In the genomic region with DNA sequence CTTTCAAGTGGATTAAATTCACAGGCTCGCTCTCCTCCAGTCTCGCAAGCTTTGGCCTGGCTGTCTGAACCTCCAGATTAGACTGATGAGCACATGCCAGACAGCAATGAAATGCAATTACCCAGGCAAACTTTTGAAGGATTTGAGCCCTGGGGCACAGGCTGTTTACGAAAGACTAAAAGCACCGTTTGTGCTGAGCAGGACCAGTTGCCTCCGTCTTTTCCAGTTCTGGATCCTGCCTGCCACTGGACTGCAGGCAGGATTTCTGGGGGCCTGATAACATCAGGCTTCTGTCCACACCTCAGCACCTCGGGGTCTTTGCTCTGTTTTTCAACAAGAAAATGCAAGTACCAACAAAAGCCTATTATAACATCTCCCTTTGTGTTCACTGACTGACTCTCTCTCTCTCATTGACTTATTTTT, we compare ENCODE assay signal across 17 cellular contexts.
A peak's percentile ranks its signal among the peaks of the same experiment; 100 is the strongest.
DNase-seq lines count a peak whose midpoint lies in the region; ATAC-seq and TF ChIP-seq lines count a peak whose summit lies in the region.
"Had no signal": no experiment of that assay in that cellular context is flagged by ENCODE, and none has a peak within 500 bp of the region (broad histone marks: within the 10 kb centered on the region; RNA-seq: fewer than 3 reads in every experiment).

No MANE protein-coding gene starts in this region.

- H3K9ac ChIP-seq in endodermal cell (ENCODE audit: extremely low read depth, low read length, poor library complexity, severe bottlenecking): no peak overlapping the region

- no peak for TF ChIP-seq CTCF in endodermal cell (conservative IDR thresholded peaks at IDR 0.05)

- H3K36me3 ChIP-seq in endodermal cell (ENCODE audit: control insufficient read depth, insufficient read depth, low read length): no peaks in the 10 kb centered on the region
- H3K36me3 ChIP-seq: right lobe of liver had no signal

- 82 to 88% methylated on average over 6 of the region's 6 CpGs for WGBS in endodermal cell (ENCODE audit: insufficient coverage in 1 of 2, insufficient read length in 1 of 2), 2 experiments

- no peak overlapping the region for H3K4me3 ChIP-seq in endodermal cell (ENCODE audit: low read length)
- H3K4me3 ChIP-seq: K562, right lobe of liver had no signal

- peak; percentile 31 for DNase-seq in EH (ENCODE audit: low read depth)
- peak; percentile 31 for DNase-seq in RPMI7951 (ENCODE audit: low read depth)
- DNase-seq in effector memory CD8-positive, alpha-beta T cell: no peak
- DNase-seq in stimulated activated naive B cell treated with anti-CD40 and anti-IgM and Interleukin-4, amounts not matched to agents 10 μg/mL and 1 μg/mL and 100 μg/mL, for 72 hours: no peak
- DNase-seq in activated gamma-delta T cell treated with Interleukin-2 at 50 U/mL for 16 hours: no peak
- no peak for DNase-seq in endodermal cell
- DNase-seq in midbrain (lab: John Stamatoyannopoulos, UW): no peak
- DNase-seq: activated CD4-positive, alpha-beta T cell treated with anti-CD3 and anti-CD28 coated beads for 1 hour; activated naive CD4-positive, alpha-beta T cell treated with anti-CD3 and anti-CD28 coated beads, Interleukin-2, amount 50 U/mL, for 16 hours; C1 segment of cervical spinal cord; hypothalamus; NCI-H1092 treated with DMSO at 0.1 percent for 48 hours; NK-92 treated with Interleukin-12 subunit alpha and Interleukin-12 subunit beta, amount 100 ng/mL, for 24 hours; right lobe of liver; SHP77; stimulated activated CD4-positive, alpha-beta T cell treated with anti-CD3 and anti-CD28 coated beads, Interleukin-2, amount 100 ng/mL, for 48 hours had no signal

- H3K27me3 Mint-ChIP-seq in effector memory CD8-positive, alpha-beta T cell: no peaks in the 10 kb centered on the region
- no peaks in the 10 kb centered on the region for H3K27me3 Mint-ChIP-seq in stimulated activated naive B cell treated with anti-CD40 and anti-IgM and Interleukin-4, amounts not matched to agents 10 μg/mL and 1 μg/mL and 100 μg/mL, for 72 hours
- no peaks in the 10 kb centered on the region for H3K27me3 Mint-ChIP-seq in endodermal cell (ENCODE audit: insufficient read depth)

- H3K4me3 Mint-ChIP-seq in effector memory CD8-positive, alpha-beta T cell: no peak overlapping the region
- H3K4me3 Mint-ChIP-seq in stimulated activated naive B cell treated with anti-CD40 and anti-IgM and Interleukin-4, amounts not matched to agents 10 μg/mL and 1 μg/mL and 100 μg/mL, for 72 hours: no peak overlapping the region
- no peak overlapping the region for H3K4me3 Mint-ChIP-seq in endodermal cell

- peak overlapping the region; percentile 72 to 85 for H3K27ac Mint-ChIP-seq in effector memory CD8-positive, alpha-beta T cell
- H3K27ac Mint-ChIP-seq in stimulated activated naive B cell treated with anti-CD40 and anti-IgM and Interleukin-4, amounts not matched to agents 10 μg/mL and 1 μg/mL and 100 μg/mL, for 72 hours: peak overlapping the region; percentile 44
- H3K27ac Mint-ChIP-seq in endodermal cell: no peak overlapping the region

- peaks cover 7% of the 10 kb centered on the region for H3K4me1 ChIP-seq in endodermal cell (ENCODE audit: control insufficient read depth, insufficient read depth, low read length)

- no peak for ATAC-seq in effector memory CD8-positive, alpha-beta T cell (replicated peaks)
- no peak for ATAC-seq in stimulated activated naive B cell treated with anti-CD40 and anti-IgM and Interleukin-4, amounts not matched to agents 10 μg/mL and 1 μg/mL and 100 μg/mL, for 72 hours (replicated peaks)
- ATAC-seq: K562, right lobe of liver had no signal

- H3K4me1 Mint-ChIP-seq in effector memory CD8-positive, alpha-beta T cell (ENCODE audit: low read depth in 2 of 2): peaks cover 64 to 76% of the 10 kb centered on the region in 2 donors
- peaks cover 24 to 38% of the 10 kb centered on the region in 2 donors for H3K4me1 Mint-ChIP-seq in stimulated activated naive B cell treated with anti-CD40 and anti-IgM and Interleukin-4, amounts not matched to agents 10 μg/mL and 1 μg/mL and 100 μg/mL, for 72 hours
- peaks cover 2% of the 10 kb centered on the region for H3K4me1 Mint-ChIP-seq in endodermal cell

- no peak overlapping the region for H3K27ac ChIP-seq in endodermal cell (ENCODE audit: low read depth, low read length)
- H3K27ac ChIP-seq: right lobe of liver had no signal

- H3K27me3 ChIP-seq in endodermal cell (ENCODE audit: control insufficient read depth, insufficient read depth, low read length, poor library complexity, severe bottlenecking): no peaks in the 10 kb centered on the region
- H3K27me3 ChIP-seq: right lobe of liver had no signal

- H3K36me3 Mint-ChIP-seq in effector memory CD8-positive, alpha-beta T cell (ENCODE audit: insufficient read depth): peaks cover 57% of the 10 kb centered on the region
- peaks cover 49 to 76% of the 10 kb centered on the region in 2 donors for H3K36me3 Mint-ChIP-seq in stimulated activated naive B cell treated with anti-CD40 and anti-IgM and Interleukin-4, amounts not matched to agents 10 μg/mL and 1 μg/mL and 100 μg/mL, for 72 hours
- H3K36me3 Mint-ChIP-seq in endodermal cell (ENCODE audit: low read depth): no peaks in the 10 kb centered on the region

- H3K9me3 Mint-ChIP-seq in effector memory CD8-positive, alpha-beta T cell: no peaks in the 10 kb centered on the region
- H3K9me3 Mint-ChIP-seq in stimulated activated naive B cell treated with anti-CD40 and anti-IgM and Interleukin-4, amounts not matched to agents 10 μg/mL and 1 μg/mL and 100 μg/mL, for 72 hours: no peaks in the 10 kb centered on the region
- H3K9me3 Mint-ChIP-seq in endodermal cell: no peaks in the 10 kb centered on the region

- no peaks in the 10 kb centered on the region for H3K9me3 ChIP-seq in endodermal cell (ENCODE audit: control insufficient read depth, low read length)
- H3K9me3 ChIP-seq: right lobe of liver had no signal

Comparison
In these comparisons a context has a peak if more than half of its experiments do, and no peak if none do; other contexts are left out.
1. DNase-seq: peak in EH (single experiment) and RPMI7951 (single experiment); none in effector memory CD8-positive, alpha-beta T cell (0 of 3), stimulated activated naive B cell treated with anti-CD40 and anti-IgM and Interleukin-4, amounts not matched to agents 10 μg/mL and 1 μg/mL and 100 μg/mL, for 72 hours (single experiment), activated gamma-delta T cell treated with Interleukin-2 at 50 U/mL for 16 hours (single experiment), endodermal cell (single experiment) and midbrain (single experiment).